16 cellular contexts compared by ENCODE assay signal in genomic region chr3:32596926-32597369, GRCh38. TPM values are rescaled to one million over a fixed set of nuclear protein-coding genes. Genes with fewer than 3 reads are reported as not detected.
DNase-seq lines count a peak whose midpoint lies in the region; ATAC-seq and TF ChIP-seq lines count a peak whose summit lies in the region.
"Had no signal": no experiment of that assay in that cellular context is flagged by ENCODE, and none has a peak within 500 bp of the region (broad histone marks: within the 10 kb centered on the region; RNA-seq: fewer than 3 reads in every experiment).

No MANE protein-coding gene starts in this region.

- no peak overlapping the region for H3K27ac ChIP-seq in liver (ENCODE audit: low read depth in 1 of 2, low read length in 2 of 2)
- no peak overlapping the region for H3K27ac ChIP-seq in PC-9
- H3K27ac ChIP-seq: prostate gland, RWPE1 had no signal

- H3K9me2 ChIP-seq in PC-9 (ENCODE audit: insufficient read depth), result no peaks in the 10 kb centered on the region

- no peak overlapping the region for H3K9ac ChIP-seq in liver (ENCODE audit: low read depth in 1 of 2, low read length in 2 of 2)

- CTCF ChIA-PET in PC-9 (lab: Charles Lee), result no interaction called here

- H3K9me3 ChIP-seq in liver (ENCODE audit: control insufficient read depth in 4 of 4, low read length in 3 of 4) (no peaks in the 10 kb centered on the region), PC-9 (ENCODE audit: insufficient read depth, low read depth) (no peaks in the 10 kb centered on the region)
- H3K9me3 ChIP-seq: prostate gland had no signal

- no TSS peak for BruUV-seq in PC-9 (replicated peaks; lab: Mats Ljungman, UMichigan)

- H3K4me1 ChIP-seq in liver (ENCODE audit: control insufficient read depth in 4 of 4, insufficient read depth in 4 of 4, low read length in 3 of 4), result no peaks in the 10 kb centered on the region
- no peaks in the 10 kb centered on the region for H3K4me1 ChIP-seq in PC-9 (replicated peaks; ENCODE audit: insufficient read depth)
- H3K4me1 ChIP-seq: prostate gland had no signal

- peak; percentile 65 for ATAC-seq in Right ventricle myocardium inferior
- ATAC-seq: T-helper 17 cell had no signal

- H3K4me3 ChIP-seq in fibroblast of pulmonary artery (replicated peaks; ENCODE audit: low read depth, low read length) (no peak overlapping the region), liver (ENCODE audit: low read depth in 1 of 3, low read length in 3 of 3) (no peak overlapping the region), PC-9 (no peak overlapping the region)
- H3K4me3 ChIP-seq: prostate gland had no signal

- H3K4me2 ChIP-seq in PC-9, result no peak overlapping the region

- H3K79me2 ChIP-seq in PC-9 (ENCODE audit: low read depth), result no peaks in the 10 kb centered on the region

- H3F3A ChIP-seq in PC-9 (ENCODE audit: insufficient read depth, low read depth), result no peaks in the 10 kb centered on the region

- no peak overlapping the region for H2AFZ ChIP-seq in PC-9

- intact Hi-C loops in Right ventricle myocardium inferior (cut with DNase I) (loop anchor here (5.0 kb wide), 1 partner anchor 65 kb away; no protein-coding TSS in a partner anchor), cardiac septum (cut with DNase I) (loop anchor here (2.0 kb wide), 1 partner anchor 20 kb away; no protein-coding TSS in a partner anchor), PC-9 (cut with micrococcal nuclease; ENCODE audit: unreplicated experiment) (no loop called here)

- H3K36me3 ChIP-seq in liver (ENCODE audit: control insufficient read depth in 4 of 4, insufficient read depth in 3 of 4, low read depth in 1 of 4, low read length in 3 of 4), result no peaks in the 10 kb centered on the region
- no peaks in the 10 kb centered on the region for H3K36me3 ChIP-seq in PC-9 (ENCODE audit: low read depth)
- H3K36me3 ChIP-seq: prostate gland had no signal

- WGBS in liver, result 43% methylated on average over 8 of the region's 8 CpGs

- H3K27me3 ChIP-seq in liver (ENCODE audit: control insufficient read depth in 4 of 4, insufficient read depth in 4 of 4, low read length in 3 of 4) (no peaks in the 10 kb centered on the region), PC-9 (ENCODE audit: insufficient read depth, low read depth) (no peaks in the 10 kb centered on the region)

- no peak for TF ChIP-seq RAD21 in liver (IDR thresholded peaks at IDR 0.05)

- H4K20me1 ChIP-seq in PC-9 (ENCODE audit: insufficient read depth), result no peaks in the 10 kb centered on the region

- POLR2A ChIA-PET in PC-9 (lab: Charles Lee; ENCODE audit: unreplicated experiment), result no interaction called here

- TF ChIP-seq CTCF in fibroblast of pulmonary artery (IDR thresholded peaks at IDR 0.05; ENCODE audit: low read length, missing control alignments) (no peak), liver (IDR thresholded peaks at IDR 0.05; ENCODE audit: low read depth, low read length, missing input control) (no peak), PC-9 (conservative IDR thresholded peaks at IDR 0.05) (no peak)

- DNase-seq in Right ventricle myocardium inferior (ENCODE audit: missing footprints) (no peak), cardiac septum (ENCODE audit: low spot score) (no peak), fibroblast of pulmonary artery (ENCODE audit: low read depth) (peak; percentile 38), activated gamma-delta T cell treated with Interleukin-2 at 50 U/mL for 16 hours (no peak), PC-9 (no peak), HK-2 (ENCODE audit: unreplicated experiment) (no peak)
- no peak for DNase-seq in activated CD4-positive, CD25-positive, alpha-beta regulatory T cell treated with anti-CD3 and anti-CD28 coated beads, Interleukin-2, amount 50 U/mL, for 72 hours
- DNase-seq: activated CD4-positive, alpha-beta T cell treated with anti-CD3 and anti-CD28 coated beads for 4 hours; Karpas-422; NCI-H1436; NCI-H526 treated with DMSO at 0.1 percent for 48 hours; stimulated activated CD4-positive, alpha-beta T cell treated with anti-CD3 and anti-CD28 coated beads, Interleukin-2, amount 100 ng/mL, for 24 hours; T-helper 17 cell had no signal

TF ChIP-seq in liver, 16 proteins besides CTCF, POLR2A, EP300 and RAD21:
- no peak for TF ChIP-seq HNF4G (IDR thresholded peaks at IDR 0.05)
- peak; percentile 34 to 50 for TF ChIP-seq HNF4A (conservative IDR thresholded peaks at IDR 0.05)

RNA-seq across cellular contexts. Expression of gene DYNC1LI1, which starts 26.3 kb away (rescaled TPM):
- total RNA-seq in Right ventricle myocardium inferior, result 53.6 TPM
- 56.8 TPM for total RNA-seq in cardiac septum
- total RNA-seq in liver, result 10 to 100 TPM; 15.7 to 21.1 TPM
- polyA plus RNA-seq in liver, result 10 to 100 TPM in 1 of 2 donors, 1 to 10 TPM in 1; 9.2 to 11.5 TPM
- 30.1 and 32.3 TPM in 2 replicates for total RNA-seq in PC-9 (2021)
